ENCODE assay signal across 24 cellular contexts in the genomic region with DNA sequence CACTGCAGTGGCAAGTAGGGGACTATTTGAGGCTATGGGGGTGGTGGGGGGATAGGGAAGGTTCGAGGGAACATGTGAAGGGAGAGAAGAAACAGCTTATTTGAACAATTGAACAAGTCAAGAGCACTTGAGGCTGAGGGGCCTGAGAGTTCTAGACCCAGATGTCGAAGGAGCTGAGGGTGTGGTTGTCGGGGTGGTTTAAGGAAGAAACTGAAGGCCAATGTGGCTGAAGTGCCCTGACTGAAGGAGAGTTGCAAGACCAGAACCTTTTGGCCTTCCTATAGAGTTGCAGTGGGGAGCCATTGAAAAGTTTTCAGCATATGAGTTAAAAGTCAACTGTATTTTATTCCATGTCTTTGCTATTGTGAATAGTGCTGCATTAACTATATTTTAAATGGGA.
"Had no signal": no experiment of that assay in that cellular context is flagged by ENCODE, and none has a peak within 500 bp of the region (broad histone marks: within the 10 kb centered on the region; RNA-seq: fewer than 3 reads in every experiment).

No MANE protein-coding gene starts in this region.

- H3K36me3 ChIP-seq: gastrocnemius medialis, ovary, sigmoid colon, tibial nerve, upper lobe of left lung, uterus had no signal

- H3K4me3 Mint-ChIP-seq: naive thymus-derived CD4-positive, alpha-beta T cell; nephron progenitor cell; stimulated activated memory B cell treated with anti-CD40 and anti-IgM and Interleukin-4, amounts not matched to agents 10 μg/mL and 1 μg/mL and 100 μg/mL, for 72 hours had no signal

- ATAC-seq: gastrocnemius medialis; left lobe of liver; naive thymus-derived CD4-positive, alpha-beta T cell; psoas muscle; right cardiac atrium; stimulated activated memory B cell treated with anti-CD40 and anti-IgM and Interleukin-4, amounts not matched to agents 10 μg/mL and 1 μg/mL and 100 μg/mL, for 72 hours; stimulated activated naive CD8-positive, alpha-beta T cell treated with anti-CD3 and anti-CD28 coated beads, Interleukin-15, Interleukin-2, amounts not matched to agents 100 U/mL and 50 U/mL, for 24 hours had no signal

- H3K36me3 Mint-ChIP-seq: stimulated activated memory B cell treated with anti-CD40 and anti-IgM and Interleukin-4, amounts not matched to agents 10 μg/mL and 1 μg/mL and 100 μg/mL, for 72 hours had no signal

- H3K27ac Mint-ChIP-seq: naive thymus-derived CD4-positive, alpha-beta T cell; nephron progenitor cell; stimulated activated memory B cell treated with anti-CD40 and anti-IgM and Interleukin-4, amounts not matched to agents 10 μg/mL and 1 μg/mL and 100 μg/mL, for 72 hours had no signal

- H3K4me3 ChIP-seq: dorsolateral prefrontal cortex, gastrocnemius medialis, ovary, psoas muscle, sigmoid colon, testis, tibial nerve, upper lobe of left lung, uterus had no signal

- H3K27me3 ChIP-seq: dorsolateral prefrontal cortex, gastrocnemius medialis, ovary, sigmoid colon, testis, tibial nerve, upper lobe of left lung, uterus had no signal

- DNase-seq: dorsolateral prefrontal cortex; effector CD4-positive, alpha-beta T cell; gastrocnemius medialis; head of caudate nucleus; kidney; mesendoderm; midbrain; naive thymus-derived CD4-positive, alpha-beta T cell; nephron progenitor cell; nucleus accumbens; ovary; posterior cingulate gyrus; psoas muscle; right cardiac atrium; sigmoid colon; stimulated activated CD4-positive, alpha-beta T cell treated with anti-CD3 and anti-CD28 coated beads, Interleukin-4, amount 100 ng/mL, for 4 hours; stimulated activated naive CD8-positive, alpha-beta T cell treated with anti-CD3 and anti-CD28 coated beads, Interleukin-15, Interleukin-2, amounts not matched to agents 100 U/mL and 50 U/mL, for 24 hours; substantia nigra; testis; uterus had no signal

- H3K27me3 Mint-ChIP-seq: naive thymus-derived CD4-positive, alpha-beta T cell; stimulated activated memory B cell treated with anti-CD40 and anti-IgM and Interleukin-4, amounts not matched to agents 10 μg/mL and 1 μg/mL and 100 μg/mL, for 72 hours had no signal

- H3K4me1 Mint-ChIP-seq: nephron progenitor cell had no signal

- H3K9me3 Mint-ChIP-seq: naive thymus-derived CD4-positive, alpha-beta T cell; nephron progenitor cell; stimulated activated memory B cell treated with anti-CD40 and anti-IgM and Interleukin-4, amounts not matched to agents 10 μg/mL and 1 μg/mL and 100 μg/mL, for 72 hours had no signal

- H3K27ac ChIP-seq: dorsolateral prefrontal cortex, gastrocnemius medialis, ovary, psoas muscle, sigmoid colon, testis, tibial nerve, upper lobe of left lung, uterus had no signal

- H3K4me1 ChIP-seq: testis, uterus had no signal
